Comparison of ENCODE assay signal across 8 cellular contexts in the genomic region with DNA sequence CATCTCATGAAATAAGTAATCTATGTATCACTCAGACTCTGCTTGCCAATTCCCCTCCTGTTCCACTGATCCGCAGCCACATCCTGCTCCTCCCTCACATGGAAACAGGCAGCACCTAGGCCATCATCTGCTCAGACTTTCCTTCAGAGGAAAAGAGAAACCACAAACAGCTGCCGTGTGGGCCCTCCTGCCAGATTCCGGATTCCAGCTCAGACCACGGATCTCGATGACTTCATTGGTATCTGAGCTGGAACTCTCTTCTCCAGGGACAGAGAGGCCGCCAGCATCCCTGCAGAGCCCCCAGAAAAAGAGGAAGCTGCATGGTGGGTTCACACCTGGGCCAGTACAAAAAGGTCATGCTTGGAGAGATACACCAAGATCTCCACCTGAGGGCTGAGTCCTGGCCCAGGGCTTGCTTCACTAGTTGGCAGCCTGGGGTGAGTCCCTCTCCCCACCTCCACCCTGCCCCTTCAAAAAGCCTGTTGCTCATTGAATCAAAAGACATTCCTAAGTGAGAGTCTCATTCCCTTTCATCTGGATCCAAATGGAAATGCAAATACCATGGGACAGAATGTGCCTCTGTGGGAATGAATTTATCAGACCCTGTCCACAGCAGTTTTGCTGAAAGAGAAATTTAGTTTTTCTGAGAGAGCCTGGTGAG. TPM values are rescaled to one million over a fixed set of nuclear protein-coding genes. Genes with fewer than 3 reads are reported as not detected.
DNase-seq lines count a peak whose midpoint lies in the region; ATAC-seq and TF ChIP-seq lines count a peak whose summit lies in the region.

No MANE protein-coding gene starts in this region.

- DNase-seq in COLO829 (ENCODE audit: low spot score) (peak; percentile 63), HS-27A (ENCODE audit: low read depth) (peak; percentile 98), UCSD-AML1 (lab: John Stamatoyannopoulos, UW; ENCODE audit: unreplicated experiment) (peak; percentile 86), fibroblast of the aortic adventitia (ENCODE audit: low read depth) (peak; percentile 96), upper lobe of right lung (no peak), CD14-positive monocyte (ENCODE audit: low spot score) (no peak), Right ventricle myocardium superior (no peak)

- intact Hi-C loops in upper lobe of right lung (cut with DNase I), result no loop called here
- intact Hi-C loops in CD14-positive monocyte (cut with micrococcal nuclease), result no loop called here
- intact Hi-C loops in Right ventricle myocardium superior (cut with DNase I), result no loop called here

- H3K4me3 ChIP-seq in fibroblast of the aortic adventitia (ENCODE audit: low read depth, low read length) (no peak overlapping the region), upper lobe of right lung (no peak overlapping the region)

- H3K4me1 Mint-ChIP-seq in CD14-positive monocyte, result peaks cover 3% of the 10 kb centered on the region

- H3K27ac Mint-ChIP-seq in CD14-positive monocyte, result no peak overlapping the region

- H3K36me3 ChIP-seq in upper lobe of right lung, result no peaks in the 10 kb centered on the region

- H3K27ac ChIP-seq in upper lobe of right lung, result no peak overlapping the region

- peak; percentile 32 for ATAC-seq in upper lobe of right lung
- ATAC-seq in GM21360 (IDR thresholded peaks at IDR 0.05; ENCODE audit: unreplicated experiment), result no peak
- ATAC-seq in Right ventricle myocardium superior (ENCODE audit: poor library complexity), result no peak

- H3K36me3 Mint-ChIP-seq in CD14-positive monocyte, result no peaks in the 10 kb centered on the region

- no peaks in the 10 kb centered on the region for H3K9me3 ChIP-seq in upper lobe of right lung

- no peaks in the 10 kb centered on the region for H3K4me1 ChIP-seq in upper lobe of right lung

- H3K9me3 Mint-ChIP-seq in CD14-positive monocyte, result no peaks in the 10 kb centered on the region

- peak overlapping the region in 1 of 2 donors; percentile 57 for H3K4me3 Mint-ChIP-seq in CD14-positive monocyte

- H3K27me3 ChIP-seq in upper lobe of right lung, result no peaks in the 10 kb centered on the region

- no peak for TF ChIP-seq CTCF in fibroblast of the aortic adventitia (IDR thresholded peaks at IDR 0.05; ENCODE audit: insufficient read depth, low read length)
- no peak for TF ChIP-seq CTCF in upper lobe of right lung (IDR thresholded peaks at IDR 0.05)
- no peak for TF ChIP-seq CTCF in CD14-positive monocyte (IDR thresholded peaks at IDR 0.05)

- peaks cover 30 to 39% (median 32%) of the 10 kb centered on the region in 3 donors for H3K27me3 Mint-ChIP-seq in CD14-positive monocyte (ENCODE audit: low read depth in 3 of 3)

RNA-seq across cellular contexts. Expression of gene HOXB1, which starts 47.2 kb away (rescaled TPM):
- total RNA-seq in fibroblast of the aortic adventitia (ENCODE audit: low replicate concordance), result not detected in 2 replicates
- not detected for total RNA-seq in upper lobe of right lung
- not detected for polyA plus RNA-seq in CD14-positive monocyte
- not detected for total RNA-seq in Right ventricle myocardium superior

RNA-seq across cellular contexts. Expression of gene SKAP1, which starts 53.6 kb away (rescaled TPM):
- total RNA-seq in fibroblast of the aortic adventitia (ENCODE audit: low replicate concordance) (not detected in 2 replicates), upper lobe of right lung (5.1 TPM), Right ventricle myocardium superior (0.70 TPM)
- 1 to 10 TPM in 1 of 2 donors, under 1 TPM in 1; 0.52 to 1.0 TPM for polyA plus RNA-seq in CD14-positive monocyte

Comparison
In these comparisons a context has a peak if more than half of its experiments do, and no peak if none do; other contexts are left out.
1. DNase-seq: peak in COLO829 (single experiment), HS-27A (single experiment), UCSD-AML1 (single experiment) and fibroblast of the aortic adventitia (single experiment); none in upper lobe of right lung (single experiment), CD14-positive monocyte (single experiment) and Right ventricle myocardium superior (single experiment).